In the genomic region with DNA sequence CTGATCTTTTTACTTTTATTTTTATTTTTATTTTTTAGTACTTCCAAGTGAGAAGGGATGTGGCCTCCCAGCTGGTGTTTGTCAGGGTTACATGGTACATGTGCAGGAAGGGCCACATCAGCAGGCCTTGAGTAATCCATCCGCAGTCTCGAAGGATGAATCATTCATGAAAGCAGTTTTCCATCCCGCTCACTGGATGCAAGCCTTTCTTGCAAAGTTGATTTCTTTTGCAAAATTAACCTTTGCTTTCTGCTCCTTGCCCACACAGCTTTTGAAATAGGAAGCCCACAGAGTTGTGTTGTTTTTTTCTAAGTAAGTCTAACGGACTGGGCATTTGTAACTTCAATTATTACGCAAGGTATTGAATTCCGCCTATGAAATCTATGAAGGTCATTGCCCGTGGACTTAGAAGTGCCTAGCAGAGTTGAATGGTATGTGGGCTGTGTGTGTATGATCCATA, we compare ENCODE assay signal across 8 cellular contexts.
DNase-seq lines count a peak whose midpoint lies in the region; ATAC-seq, FAIRE-seq and TF ChIP-seq lines count a peak whose summit lies in the region.

No MANE protein-coding gene starts in this region.

- intact Hi-C loops in posterior vena cava (cut with DNase I), result no loop called here

- no peak for ATAC-seq in GM21825 (IDR thresholded peaks at IDR 0.05; ENCODE audit: unreplicated experiment)
- no peak for ATAC-seq in HG03108 (IDR thresholded peaks at IDR 0.05; ENCODE audit: unreplicated experiment)
- ATAC-seq in GM18909 (IDR thresholded peaks at IDR 0.05; ENCODE audit: poor library complexity, unreplicated experiment), result no peak

- DNase-seq in fibroblast of gingiva (ENCODE audit: low read depth), result peak; percentile 99
- DNase-seq in posterior vena cava (ENCODE audit: low spot score), result peak; percentile 83
- DNase-seq in medulla oblongata (ENCODE audit: extremely low spot score), result no peak

- peak; percentile 98 for FAIRE-seq in G401.6 (lab: Jason Lieb, UNC)

TF ChIP-seq in PFSK-1, 5 proteins besides CTCF, POLR2A, EP300 and RAD21:
- TF ChIP-seq POLR2AphosphoS5 (IDR thresholded peaks at IDR 0.05; ENCODE audit: low read depth, low read length), result no peak
- TF ChIP-seq, protein P1, sequence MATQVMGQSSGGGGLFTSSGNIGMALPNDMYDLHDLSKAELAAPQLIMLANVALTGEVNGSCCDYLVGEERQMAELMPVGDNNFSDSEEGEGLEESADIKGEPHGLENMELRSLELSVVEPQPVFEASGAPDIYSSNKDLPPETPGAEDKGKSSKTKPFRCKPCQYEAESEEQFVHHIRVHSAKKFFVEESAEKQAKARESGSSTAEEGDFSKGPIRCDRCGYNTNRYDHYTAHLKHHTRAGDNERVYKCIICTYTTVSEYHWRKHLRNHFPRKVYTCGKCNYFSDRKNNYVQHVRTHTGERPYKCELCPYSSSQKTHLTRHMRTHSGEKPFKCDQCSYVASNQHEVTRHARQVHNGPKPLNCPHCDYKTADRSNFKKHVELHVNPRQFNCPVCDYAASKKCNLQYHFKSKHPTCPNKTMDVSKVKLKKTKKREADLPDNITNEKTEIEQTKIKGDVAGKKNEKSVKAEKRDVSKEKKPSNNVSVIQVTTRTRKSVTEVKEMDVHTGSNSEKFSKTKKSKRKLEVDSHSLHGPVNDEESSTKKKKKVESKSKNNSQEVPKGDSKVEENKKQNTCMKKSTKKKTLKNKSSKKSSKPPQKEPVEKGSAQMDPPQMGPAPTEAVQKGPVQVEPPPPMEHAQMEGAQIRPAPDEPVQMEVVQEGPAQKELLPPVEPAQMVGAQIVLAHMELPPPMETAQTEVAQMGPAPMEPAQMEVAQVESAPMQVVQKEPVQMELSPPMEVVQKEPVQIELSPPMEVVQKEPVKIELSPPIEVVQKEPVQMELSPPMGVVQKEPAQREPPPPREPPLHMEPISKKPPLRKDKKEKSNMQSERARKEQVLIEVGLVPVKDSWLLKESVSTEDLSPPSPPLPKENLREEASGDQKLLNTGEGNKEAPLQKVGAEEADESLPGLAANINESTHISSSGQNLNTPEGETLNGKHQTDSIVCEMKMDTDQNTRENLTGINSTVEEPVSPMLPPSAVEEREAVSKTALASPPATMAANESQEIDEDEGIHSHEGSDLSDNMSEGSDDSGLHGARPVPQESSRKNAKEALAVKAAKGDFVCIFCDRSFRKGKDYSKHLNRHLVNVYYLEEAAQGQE (IDR thresholded peaks at IDR 0.05; ENCODE audit: insufficient read depth in 1 of 2, low read depth in 2 of 2, low read length in 2 of 2), result 0 out of 4 replicates have a peak, but pooled peaks of 1 of the 2 experiments have one; percentile 5
- peak; percentile 85; the same call in 1 of the 2 replicates for TF ChIP-seq SIN3A (IDR thresholded peaks at IDR 0.05; ENCODE audit: borderline replicate concordance, insufficient read depth, low read length)
TF ChIP-seq in PFSK-1: peak in this region for 2.
